Comparison of ENCODE assay signal across 10 cellular contexts in genomic region chr2:111162718-111163331, GRCh38. TPM values are rescaled to one million over a fixed set of nuclear protein-coding genes. Genes with fewer than 3 reads are reported as not detected.
DNase-seq lines count a peak whose midpoint lies in the region; ATAC-seq and TF ChIP-seq lines count a peak whose summit lies in the region.
"Had no signal": no experiment of that assay in that cellular context is flagged by ENCODE, and none has a peak within 500 bp of the region (broad histone marks: within the 10 kb centered on the region; RNA-seq: fewer than 3 reads in every experiment).

No MANE protein-coding gene starts in this region.

- no peaks in the 10 kb centered on the region for H3K9me3 ChIP-seq in left lung
- H3K9me3 ChIP-seq: MG63 had no signal

- intact Hi-C loops in left lung (cut with DNase I), result no loop called here

- H3K27me3 ChIP-seq in left lung, result no peaks in the 10 kb centered on the region
- H3K27me3 ChIP-seq: MG63 had no signal

- no peak for TF ChIP-seq CTCF in VCaP (conservative IDR thresholded peaks at IDR 0.05)
- TF ChIP-seq CTCF in left lung (IDR thresholded peaks at IDR 0.05), result no peak

- H3K27ac ChIP-seq in VCaP (peak overlapping the region; percentile 41), left lung (no peak overlapping the region)

- peaks cover 72% of the 10 kb centered on the region for H3K36me3 Mint-ChIP-seq in activated naive CD8-positive, alpha-beta T cell treated with anti-CD3 and anti-CD28 coated beads, Interleukin-2, amount 50 U/mL, for 24 hours (ENCODE audit: low read depth)
- H3K36me3 Mint-ChIP-seq in activated naive CD8-positive, alpha-beta T cell treated with anti-CD3 and anti-CD28 coated beads for 36 hours, result peaks cover 25% of the 10 kb centered on the region

- H3K9me3 Mint-ChIP-seq in activated naive CD8-positive, alpha-beta T cell treated with anti-CD3 and anti-CD28 coated beads, Interleukin-2, amount 50 U/mL, for 24 hours, result no peaks in the 10 kb centered on the region
- no peaks in the 10 kb centered on the region for H3K9me3 Mint-ChIP-seq in activated naive CD8-positive, alpha-beta T cell treated with anti-CD3 and anti-CD28 coated beads for 36 hours

- peaks cover 0 to 52% of the 10 kb centered on the region in 2 donors for H3K36me3 ChIP-seq in left lung
- H3K36me3 ChIP-seq: MG63 had no signal

- peak; percentile 48 for ATAC-seq in activated naive CD8-positive, alpha-beta T cell treated with anti-CD3 and anti-CD28 coated beads, Interleukin-2, amount 50 U/mL, for 24 hours
- ATAC-seq in left lung, result peak; percentile 20
- no peak for ATAC-seq in GM21619 (IDR thresholded peaks at IDR 0.05; ENCODE audit: unreplicated experiment)
- ATAC-seq in GM21390 (IDR thresholded peaks at IDR 0.05; ENCODE audit: unreplicated experiment), result no peak
- ATAC-seq in HG03460 (IDR thresholded peaks at IDR 0.05; ENCODE audit: unreplicated experiment), result no peak

- DNase-seq in activated naive CD8-positive, alpha-beta T cell treated with anti-CD3 and anti-CD28 coated beads, Interleukin-2, amount 50 U/mL, for 24 hours, result no peak
- DNase-seq in activated naive CD8-positive, alpha-beta T cell treated with anti-CD3 and anti-CD28 coated beads for 36 hours, result no peak
- DNase-seq in left lung, result no peak
- no peak for DNase-seq in C1 segment of cervical spinal cord (lab: John Stamatoyannopoulos, UW)
- DNase-seq: activated CD4-positive, alpha-beta T cell treated with anti-CD3 and anti-CD28 coated beads for 48 hours had no signal

- H3K4me1 ChIP-seq in left lung, result peaks cover 0 to 6% of the 10 kb centered on the region in 2 donors

- peaks cover 52% of the 10 kb centered on the region for H3K4me1 Mint-ChIP-seq in activated naive CD8-positive, alpha-beta T cell treated with anti-CD3 and anti-CD28 coated beads, Interleukin-2, amount 50 U/mL, for 24 hours
- H3K4me1 Mint-ChIP-seq in activated naive CD8-positive, alpha-beta T cell treated with anti-CD3 and anti-CD28 coated beads for 36 hours, result peaks cover 42% of the 10 kb centered on the region

- H3K27me3 Mint-ChIP-seq in activated naive CD8-positive, alpha-beta T cell treated with anti-CD3 and anti-CD28 coated beads, Interleukin-2, amount 50 U/mL, for 24 hours, result peaks cover 2% of the 10 kb centered on the region
- no peaks in the 10 kb centered on the region for H3K27me3 Mint-ChIP-seq in activated naive CD8-positive, alpha-beta T cell treated with anti-CD3 and anti-CD28 coated beads for 36 hours

- peak overlapping the region; percentile 46 for H3K27ac Mint-ChIP-seq in activated naive CD8-positive, alpha-beta T cell treated with anti-CD3 and anti-CD28 coated beads, Interleukin-2, amount 50 U/mL, for 24 hours
- H3K27ac Mint-ChIP-seq in activated naive CD8-positive, alpha-beta T cell treated with anti-CD3 and anti-CD28 coated beads for 36 hours, result no peak overlapping the region

- H3K4me3 Mint-ChIP-seq in activated naive CD8-positive, alpha-beta T cell treated with anti-CD3 and anti-CD28 coated beads, Interleukin-2, amount 50 U/mL, for 24 hours, result no peak overlapping the region
- H3K4me3 Mint-ChIP-seq in activated naive CD8-positive, alpha-beta T cell treated with anti-CD3 and anti-CD28 coated beads for 36 hours, result no peak overlapping the region

- no peak overlapping the region for H3K4me3 ChIP-seq in left lung
- H3K4me3 ChIP-seq: MG63 had no signal

RNA-seq across cellular contexts. Expression of gene BCL2L11, which starts 42.1 kb away (rescaled TPM):
- total RNA-seq in activated naive CD8-positive, alpha-beta T cell treated with anti-CD3 and anti-CD28 coated beads for 36 hours, result 10 to 100 TPM; 19.9 TPM
- 10 to 100 TPM; 16.7 to 17.4 TPM for total RNA-seq in left lung

Comparison
In these comparisons a context has a peak if more than half of its experiments do, and no peak if none do; other contexts are left out.
1. ATAC-seq: peak in activated naive CD8-positive, alpha-beta T cell treated with anti-CD3 and anti-CD28 coated beads, Interleukin-2, amount 50 U/mL, for 24 hours (single experiment) and left lung (single experiment); none in GM21619 (single experiment), GM21390 (single experiment) and HG03460 (single experiment).